8 cellular contexts compared by ENCODE assay signal in genomic region chr1:152449661-152450060, GRCh38. TPM values are rescaled to one million over a fixed set of nuclear protein-coding genes. Genes with fewer than 3 reads are reported as not detected.
"Had no signal": no experiment of that assay in that cellular context is flagged by ENCODE, and none has a peak within 500 bp of the region (broad histone marks: within the 10 kb centered on the region; RNA-seq: fewer than 3 reads in every experiment).

No MANE protein-coding gene starts in this region.

- H3K4me3 ChIP-seq: GM23338, K562 had no signal

- H3K4me1 Mint-ChIP-seq: GM23338, H9 had no signal

- H2AFZ ChIP-seq: GM23338 had no signal

- H3K27ac Mint-ChIP-seq: GM23338, H9 had no signal

- ATAC-seq: GM23338, K562 had no signal

- H3K9me3 Mint-ChIP-seq: GM23338 had no signal

- H3K4me2 ChIP-seq: GM23338 had no signal

- H3K4me3 Mint-ChIP-seq: GM23338, H9 had no signal

- DNase-seq: H9, HCEC 1CT, IMR-90 had no signal

- H3K27ac ChIP-seq: HL-60 had no signal

RNA-seq across cellular contexts. Expression of gene CRNN, which starts 35.6 kb away (rescaled TPM):
- total RNA-seq: GM23338, H1, H9, HT1080, IMR-90, K562 had no signal
- polyA plus RNA-seq: GM23338, H1, IMR-90, K562 had no signal
